ENCODE assay signal across 1 cellular context in genomic region chr15:39666671-39667070, GRCh38.
TF ChIP-seq lines count a peak whose summit lies in the region.

No MANE protein-coding gene starts in this region.

TF ChIP-seq in WTC11, 78 proteins besides CTCF, POLR2A, EP300 and RAD21 (continued from another document):
- TF ChIP-seq RORB (CRISPR knock-in tag; IDR thresholded peaks at IDR 0.05) (no peak), ZNF317 (CRISPR knock-in tag; IDR thresholded peaks at IDR 0.05; ENCODE audit: borderline replicate concordance, low read depth) (no peak), ZSCAN18 (CRISPR knock-in tag; IDR thresholded peaks at IDR 0.05) (no peak), FOXJ3 (CRISPR knock-in tag; IDR thresholded peaks at IDR 0.05; ENCODE audit: borderline replicate concordance) (no peak), ATF3 (CRISPR knock-in tag; conservative IDR thresholded peaks at IDR 0.05) (no peak), PRRX2 (CRISPR knock-in tag; IDR thresholded peaks at IDR 0.05) (no peak), USF1 (CRISPR knock-in tag; IDR thresholded peaks at IDR 0.05) (no peak)
